15 cellular contexts compared by ENCODE assay signal in genomic region chr14:85537526-85537925, GRCh38. TPM values are rescaled to one million over a fixed set of nuclear protein-coding genes. Genes with fewer than 3 reads are reported as not detected.
"Had no signal": no experiment of that assay in that cellular context is flagged by ENCODE, and none has a peak within 500 bp of the region (broad histone marks: within the 10 kb centered on the region; RNA-seq: fewer than 3 reads in every experiment).

No MANE protein-coding gene starts in this region.

- DNase-seq: activated CD4-positive, alpha-beta T cell treated with anti-CD3 and anti-CD28 coated beads, Interleukin-2, amount 50 U/mL, for 1 hour; activated CD4-positive, CD25-positive, alpha-beta regulatory T cell; activated CD8-positive, alpha-beta memory T cell treated with anti-CD3 and anti-CD28 coated beads for 24 hours; activated naive CD4-positive, alpha-beta T cell treated with Interleukin-2 at 50 U/mL for 16 hours; aorta; heart left ventricle; left colon; lower lobe of right lung; naive thymus-derived CD8-positive, alpha-beta T cell; nucleus accumbens; stimulated activated CD4-positive, alpha-beta T cell treated with anti-CD3 and anti-CD28 coated beads, Interleukin-1b, Interleukin-23, amount 100 ng/mL, for 48 hours; stimulated activated naive CD8-positive, alpha-beta T cell treated with anti-CD3 and anti-CD28 coated beads, Interleukin-15, amount 100 ng/mL, for 72 hours; upper lobe of left lung had no signal

- H3K4me3 Mint-ChIP-seq: naive thymus-derived CD8-positive, alpha-beta T cell; stimulated activated naive CD8-positive, alpha-beta T cell treated with anti-CD3 and anti-CD28 coated beads, Interleukin-15, amount 100 ng/mL, for 72 hours; T-helper 2 cell treated with Interferon-gamma antibody and Interleukin-4, amounts not matched to agents 5 μg/mL and 100 μg/mL, for 36 hours had no signal

- H3K4me3 ChIP-seq: lower lobe of right lung, SJCRH30, upper lobe of left lung had no signal

- H3K9me3 ChIP-seq: heart left ventricle, lower lobe of right lung, SJCRH30, upper lobe of left lung had no signal

- H3K27me3 ChIP-seq: SJCRH30 had no signal

- H3K9me3 Mint-ChIP-seq: stimulated activated naive CD8-positive, alpha-beta T cell treated with anti-CD3 and anti-CD28 coated beads, Interleukin-15, amount 100 ng/mL, for 72 hours; T-helper 2 cell treated with Interferon-gamma antibody and Interleukin-4, amounts not matched to agents 5 μg/mL and 100 μg/mL, for 36 hours had no signal

- H3K36me3 ChIP-seq: heart left ventricle, lower lobe of right lung, upper lobe of left lung had no signal

- H3K27ac ChIP-seq: lower lobe of right lung, upper lobe of left lung had no signal

- H3K27ac Mint-ChIP-seq: naive thymus-derived CD8-positive, alpha-beta T cell; stimulated activated naive CD8-positive, alpha-beta T cell treated with anti-CD3 and anti-CD28 coated beads, Interleukin-15, amount 100 ng/mL, for 72 hours; T-helper 2 cell treated with Interferon-gamma antibody and Interleukin-4, amounts not matched to agents 5 μg/mL and 100 μg/mL, for 36 hours had no signal

RNA-seq across cellular contexts. Expression of gene FLRT2, which starts 7.6 kb away (rescaled TPM):
- total RNA-seq: naive thymus-derived CD8-positive, alpha-beta T cell had no signal
